ENCODE assay signal across 7 cellular contexts in genomic region chr4:54428940-54429339, GRCh38.
"Had no signal": no experiment of that assay in that cellular context is flagged by ENCODE, and none has a peak within 500 bp of the region (broad histone marks: within the 10 kb centered on the region; RNA-seq: fewer than 3 reads in every experiment).

No MANE protein-coding gene starts in this region.

- H3K36me3 Mint-ChIP-seq: IgD-negative memory B cell had no signal

- H3K9me3 Mint-ChIP-seq: IgD-negative memory B cell had no signal

- H3K27ac Mint-ChIP-seq: IgD-negative memory B cell had no signal

- DNase-seq: Karpas-422, KBM-7, KG1 had no signal

- H3K4me3 Mint-ChIP-seq: IgD-negative memory B cell had no signal

- H3K27ac ChIP-seq: HL-60 had no signal

- H3K9ac ChIP-seq: KMS-11 had no signal

- FAIRE-seq: HTR-8/SVneo had no signal
